Comparison of ENCODE assay signal across 22 cellular contexts in the genomic region with DNA sequence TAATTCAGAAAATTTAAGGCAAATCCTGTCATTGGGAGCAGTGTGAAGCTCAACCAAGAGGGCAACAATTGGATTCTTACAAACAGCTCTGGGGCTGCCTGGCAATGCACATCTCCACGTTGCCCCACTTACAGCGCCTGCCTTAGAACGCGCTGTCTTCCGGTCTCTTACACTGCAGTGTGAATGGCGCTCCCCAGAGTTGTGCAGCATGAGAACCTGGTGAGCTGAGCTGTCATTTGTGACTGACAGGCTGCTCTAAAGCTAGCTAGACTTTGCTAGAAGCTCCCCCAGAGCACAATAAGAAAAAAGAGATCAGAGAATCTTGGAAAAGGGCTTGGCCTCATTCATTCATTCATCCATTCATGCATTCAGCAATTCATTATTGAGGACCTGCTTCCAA.
DNase-seq lines count a peak whose midpoint lies in the region; ATAC-seq, FAIRE-seq and TF ChIP-seq lines count a peak whose summit lies in the region.
"Had no signal": no experiment of that assay in that cellular context is flagged by ENCODE, and none has a peak within 500 bp of the region (broad histone marks: within the 10 kb centered on the region; RNA-seq: fewer than 3 reads in every experiment).

No MANE protein-coding gene starts in this region.

- SMC1A ChIA-PET in GM12878 (lab: Charles Lee; ENCODE audit: uncharacterized antibody, unreplicated experiment) = interaction anchor here (0.6 to 2.3 kb wide), 21 partner anchors 9 to 347 kb away, joined by 3 to 8 read pairs (median 4); no protein-coding TSS in a partner anchor

- no peak for TF ChIP-seq CTCF in GM12878 (IDR thresholded peaks at IDR 0.05 in 2 of 3, conservative IDR thresholded peaks at IDR 0.05 in 1 of 3; ENCODE audit: control insufficient read depth in 2 of 3, extremely low read depth in 1 of 3, insufficient read depth in 1 of 3, low read depth in 3 of 3, low read length in 3 of 3)
- no peak for TF ChIP-seq CTCF in spleen (IDR thresholded peaks at IDR 0.05 in 8 of 11, conservative IDR thresholded peaks at IDR 0.05 in 3 of 11)

- CTCF ChIA-PET in GM12878 (lab: Yijun Ruan, JAX) = interaction anchor here (0.6 to 3.0 kb wide), 14 partner anchors 8 to 840 kb away, joined by 3 to 13 read pairs (median 5); no protein-coding TSS in a partner anchor

- peaks cover 55% of the 10 kb centered on the region for H3K4me1 Mint-ChIP-seq in activated T-cell treated with anti-CD3 and anti-CD28 coated beads, Interleukin-2, amount 50 U/mL, for 24 hours (ENCODE audit: low read depth)
- H3K4me1 Mint-ChIP-seq in IgD-negative memory B cell = peaks cover 24 to 36% (median 25%) of the 10 kb centered on the region in 3 donors

- POLR2A ChIA-PET in GM12878 (lab: Charles Lee) = interaction anchor here (0.5 to 2.2 kb wide), 8 partner anchors 15 to 728 kb away, joined by 3 to 8 read pairs (median 6); no protein-coding TSS in a partner anchor

- FAIRE-seq in GM12878 (lab: Jason Lieb, UNC) = no peak
- FAIRE-seq: colon, islet of Langerhans, TTC549 had no signal

- H4K20me1 ChIP-seq in GM12878 (ENCODE audit: control insufficient read depth, insufficient read depth) = no peaks in the 10 kb centered on the region

- intact Hi-C loops in GM12878 (cut with micrococcal nuclease; ENCODE audit: unreplicated experiment) (no loop called here), spleen (cut with DNase I; ENCODE audit: low total_unique reads) (no loop called here)

- no peak overlapping the region; the same call in 1 of the 2 replicates for H2AFZ ChIP-seq in GM12878 (ENCODE audit: control insufficient read depth, low read depth, low read length)

- H3K9me3 Mint-ChIP-seq in activated T-cell treated with anti-CD3 and anti-CD28 coated beads, Interleukin-2, amount 50 U/mL, for 24 hours = no peaks in the 10 kb centered on the region
- H3K9me3 Mint-ChIP-seq in IgD-negative memory B cell = no peaks in the 10 kb centered on the region
- H3K9me3 Mint-ChIP-seq: nephron progenitor cell had no signal

- H3K9ac ChIP-seq in GM12878 (ENCODE audit: control insufficient read depth, insufficient read depth, low read length) = peak overlapping the region; percentile 65

- in situ Hi-C loops in GM12878 (cut with MboI) = no loop called here

- TF ChIP-seq EP300 in GM12878 (IDR thresholded peaks at IDR 0.05; ENCODE audit: borderline replicate concordance in 1 of 2, control insufficient read depth in 1 of 2, low read depth in 2 of 2, low read length in 2 of 2) = no peak

- no peaks in the 10 kb centered on the region for H3K27me3 Mint-ChIP-seq in activated T-cell treated with anti-CD3 and anti-CD28 coated beads, Interleukin-2, amount 50 U/mL, for 24 hours
- H3K27me3 Mint-ChIP-seq in IgD-negative memory B cell = no peaks in the 10 kb centered on the region

- no peak for TF ChIP-seq RAD21 in GM12878 (IDR thresholded peaks at IDR 0.05; ENCODE audit: insufficient read depth, low read depth, low read length)

- ATAC-seq in GM12878 (no peak), GM21737 (IDR thresholded peaks at IDR 0.05; ENCODE audit: unreplicated experiment) (no peak)
- ATAC-seq: heart right ventricle, psoas muscle had no signal

- H3K4me3 Mint-ChIP-seq in activated T-cell treated with anti-CD3 and anti-CD28 coated beads, Interleukin-2, amount 50 U/mL, for 24 hours = peak overlapping the region; percentile 10
- peak overlapping the region in 3 of 4 donors; percentile 77 to 94 (median 90) for H3K4me3 Mint-ChIP-seq in IgD-negative memory B cell
- H3K4me3 Mint-ChIP-seq: nephron progenitor cell had no signal

- peak overlapping the region; percentile 21; the same call in 1 of the 2 replicates for H3K4me2 ChIP-seq in GM12878 (ENCODE audit: control insufficient read depth, insufficient read depth)
- H3K4me2 ChIP-seq: smooth muscle cell had no signal

- WGBS in GM12878 (ENCODE audit: insufficient coverage, insufficient replicate concordance, low lambda C conversion rate, missing lambda C conversion rate) = 95% methylated on average over 6 of the region's 6 CpGs
- 81 to 96% (median 94%) methylated on average over 6 of the region's 6 CpGs for WGBS in spleen, 5 donors

- no peaks in the 10 kb centered on the region; a peak in 1 of 4 replicates for H3K36me3 ChIP-seq in GM12878 (ENCODE audit: control insufficient read depth in 2 of 2, insufficient read depth in 2 of 2, low read length in 1 of 2)
- H3K36me3 ChIP-seq in spleen = peaks cover 0 to 23% (median 6%) of the 10 kb centered on the region in 6 donors

- TF ChIP-seq POLR2A in GM12878 (IDR thresholded peaks at IDR 0.05; ENCODE audit: low read depth, low read length) = no peak
- no peak for TF ChIP-seq POLR2A in spleen (IDR thresholded peaks at IDR 0.05)

- no TSS peak for BruUV-seq in GM12878 (replicated peaks; lab: Mats Ljungman, UMichigan)

- no peak overlapping the region for H3K27ac Mint-ChIP-seq in activated T-cell treated with anti-CD3 and anti-CD28 coated beads, Interleukin-2, amount 50 U/mL, for 24 hours
- peak overlapping the region in 2 of 3 donors; percentile 88 to 99 for H3K27ac Mint-ChIP-seq in IgD-negative memory B cell
- H3K27ac Mint-ChIP-seq: nephron progenitor cell had no signal

- RAD21 ChIA-PET in GM12878 (lab: Charles Lee; ENCODE audit: unreplicated experiment) = interaction anchor here (0.6 to 2.8 kb wide), 17 partner anchors 10 to 717 kb away, joined by 3 to 15 read pairs (median 4); no protein-coding TSS in a partner anchor

- H3K9me3 ChIP-seq in GM12878 (replicated peaks; ENCODE audit: control insufficient read depth, insufficient read depth, low read length) (no peaks in the 10 kb centered on the region), spleen (no peaks in the 10 kb centered on the region)
- H3K9me3 ChIP-seq: heart right ventricle, psoas muscle, testis had no signal

- peak overlapping the region; percentile 75 for H3K27ac ChIP-seq in GM12878 (ENCODE audit: control insufficient read depth, insufficient read depth)
- peak overlapping the region in 4 of 8 donors; percentile 70 to 79 (median 74) for H3K27ac ChIP-seq in spleen
- H3K27ac ChIP-seq: heart right ventricle, psoas muscle, RWPE1, testis had no signal

- H3K27me3 ChIP-seq in GM12878 (replicated peaks in 1 of 2; ENCODE audit: control insufficient read depth in 2 of 2, insufficient read depth in 2 of 2, low read length in 1 of 2) = no peaks in the 10 kb centered on the region
- H3K27me3 ChIP-seq in spleen (replicated peaks in 1 of 7) = no peaks in the 10 kb centered on the region
- H3K27me3 ChIP-seq: heart right ventricle, testis had no signal

- H3K4me3 ChIP-seq in GM12878 (no peak overlapping the region; the same call in 1 of the 2 replicates), spleen (no peak overlapping the region)
- H3K4me3 ChIP-seq: heart right ventricle, psoas muscle, smooth muscle cell, testis had no signal

- DNase-seq in activated T-cell treated with anti-CD3 and anti-CD28 coated beads, Interleukin-2, amount 50 U/mL, for 24 hours = no peak
- no peak for DNase-seq in activated T-cell treated with anti-CD3 and anti-CD28 coated beads for 4 hours
- no peak for DNase-seq in GM12878 (ENCODE audit: low read depth, low spot score)
- DNase-seq in spleen = peak; percentile 53
- DNase-seq in NOMO-1 (lab: John Stamatoyannopoulos, UW; ENCODE audit: unreplicated experiment in 2 of 2) = no peak
- DNase-seq in hepatic stellate cell (ENCODE audit: low spot score) = no peak
- DNase-seq: DMS79 treated with DMSO at 0.1 percent for 48 hours; heart right ventricle; NCI-H1694 treated with DMSO at 0.1 percent for 48 hours; NCI-H345; nephron progenitor cell; NK-92 treated with Interleukin-12 subunit alpha and Interleukin-12 subunit beta, amount 100 ng/mL, for 24 hours; psoas muscle; stimulated activated CD8-positive, alpha-beta memory T cell treated with anti-CD3 and anti-CD28 coated beads, Interleukin-4, amount 100 ng/mL, for 48 hours; testis had no signal

- no peaks in the 10 kb centered on the region for H3K79me2 ChIP-seq in GM12878 (ENCODE audit: control insufficient read depth, insufficient read depth, low read length)

- H3K36me3 Mint-ChIP-seq in activated T-cell treated with anti-CD3 and anti-CD28 coated beads, Interleukin-2, amount 50 U/mL, for 24 hours (ENCODE audit: low read depth) = peaks cover 5% of the 10 kb centered on the region
- H3K36me3 Mint-ChIP-seq in IgD-negative memory B cell = no peaks in the 10 kb centered on the region

- peaks cover 34% of the 10 kb centered on the region for H3K4me1 ChIP-seq in GM12878 (ENCODE audit: control insufficient read depth, insufficient read depth, low read length)
- H3K4me1 ChIP-seq in spleen = peaks cover 9 to 51% (median 37%) of the 10 kb centered on the region in 6 donors
- H3K4me1 ChIP-seq: psoas muscle had no signal

TF ChIP-seq in GM12878, 131 proteins besides CTCF, POLR2A, EP300 and RAD21 (continues in another document):
- TF ChIP-seq, protein P1, sequence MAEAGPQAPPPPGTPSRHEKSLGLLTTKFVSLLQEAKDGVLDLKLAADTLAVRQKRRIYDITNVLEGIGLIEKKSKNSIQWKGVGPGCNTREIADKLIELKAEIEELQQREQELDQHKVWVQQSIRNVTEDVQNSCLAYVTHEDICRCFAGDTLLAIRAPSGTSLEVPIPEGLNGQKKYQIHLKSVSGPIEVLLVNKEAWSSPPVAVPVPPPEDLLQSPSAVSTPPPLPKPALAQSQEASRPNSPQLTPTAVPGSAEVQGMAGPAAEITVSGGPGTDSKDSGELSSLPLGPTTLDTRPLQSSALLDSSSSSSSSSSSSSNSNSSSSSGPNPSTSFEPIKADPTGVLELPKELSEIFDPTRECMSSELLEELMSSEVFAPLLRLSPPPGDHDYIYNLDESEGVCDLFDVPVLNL (IDR thresholded peaks at IDR 0.05; ENCODE audit: low read depth, low read length) = no peak
- TF ChIP-seq, protein P2, sequence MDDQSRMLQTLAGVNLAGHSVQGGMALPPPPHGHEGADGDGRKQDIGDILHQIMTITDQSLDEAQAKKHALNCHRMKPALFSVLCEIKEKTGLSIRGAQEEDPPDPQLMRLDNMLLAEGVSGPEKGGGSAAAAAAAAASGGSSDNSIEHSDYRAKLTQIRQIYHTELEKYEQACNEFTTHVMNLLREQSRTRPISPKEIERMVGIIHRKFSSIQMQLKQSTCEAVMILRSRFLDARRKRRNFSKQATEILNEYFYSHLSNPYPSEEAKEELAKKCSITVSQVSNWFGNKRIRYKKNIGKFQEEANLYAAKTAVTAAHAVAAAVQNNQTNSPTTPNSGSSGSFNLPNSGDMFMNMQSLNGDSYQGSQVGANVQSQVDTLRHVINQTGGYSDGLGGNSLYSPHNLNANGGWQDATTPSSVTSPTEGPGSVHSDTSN (IDR thresholded peaks at IDR 0.05; ENCODE audit: insufficient replicate concordance, low read depth, low read length) = peak; percentile 28
- TF ChIP-seq, protein P3, sequence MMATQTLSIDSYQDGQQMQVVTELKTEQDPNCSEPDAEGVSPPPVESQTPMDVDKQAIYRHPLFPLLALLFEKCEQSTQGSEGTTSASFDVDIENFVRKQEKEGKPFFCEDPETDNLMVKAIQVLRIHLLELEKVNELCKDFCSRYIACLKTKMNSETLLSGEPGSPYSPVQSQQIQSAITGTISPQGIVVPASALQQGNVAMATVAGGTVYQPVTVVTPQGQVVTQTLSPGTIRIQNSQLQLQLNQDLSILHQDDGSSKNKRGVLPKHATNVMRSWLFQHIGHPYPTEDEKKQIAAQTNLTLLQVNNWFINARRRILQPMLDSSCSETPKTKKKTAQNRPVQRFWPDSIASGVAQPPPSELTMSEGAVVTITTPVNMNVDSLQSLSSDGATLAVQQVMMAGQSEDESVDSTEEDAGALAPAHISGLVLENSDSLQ (IDR thresholded peaks at IDR 0.05) = peak; percentile 49; the same call in 1 of the 2 replicates
- TF ChIP-seq RB1 (IDR thresholded peaks at IDR 0.05; ENCODE audit: borderline replicate concordance) = no peak
